ENCODE assay signal across 8 cellular contexts in the genomic region with DNA sequence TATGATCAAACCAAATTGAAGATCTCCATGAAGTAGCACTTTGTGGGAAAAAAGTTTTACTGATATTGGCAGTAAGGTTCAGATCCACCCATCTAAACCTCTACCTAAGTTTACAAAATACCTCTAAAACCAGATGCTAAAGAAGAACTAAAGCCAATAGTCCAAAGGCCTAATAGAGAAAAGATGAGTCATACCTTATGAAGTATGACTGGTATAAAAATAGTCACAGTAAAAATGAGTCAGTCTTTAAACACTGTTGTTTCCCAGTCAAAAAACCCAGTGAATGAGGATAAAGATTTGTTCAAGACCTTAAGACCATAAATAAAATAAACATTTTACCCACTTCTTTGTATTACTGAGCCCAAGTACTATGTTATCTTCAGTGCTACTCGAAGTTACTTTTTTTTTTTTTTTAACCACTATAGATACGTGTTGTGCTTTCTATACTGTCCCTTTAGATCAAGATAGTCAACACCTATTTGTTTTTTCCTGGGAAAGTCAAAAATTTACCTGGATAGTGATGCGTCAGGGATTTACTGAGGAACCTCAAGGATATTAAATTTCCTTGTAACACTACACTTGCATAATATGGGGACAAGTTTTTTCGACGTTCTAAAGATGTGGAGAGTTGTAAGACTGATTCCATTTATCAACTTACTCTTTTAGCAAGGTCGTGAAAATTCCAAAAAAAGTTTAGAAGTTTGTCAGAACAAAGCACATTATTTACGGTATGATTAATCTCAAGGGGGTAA.
DNase-seq lines count a peak whose midpoint lies in the region; ATAC-seq and TF ChIP-seq lines count a peak whose summit lies in the region.

No MANE protein-coding gene starts in this region.

- CTCF ChIA-PET in CD8-positive, alpha-beta memory T cell (lab: Charles Lee): no interaction called here

- DNase-seq in RWPE2 (ENCODE audit: low spot score) (no peak), skeletal muscle cell (ENCODE audit: low read depth) (peak; percentile 49), Ammon's horn (ENCODE audit: low spot score) (no peak), WERI-Rb-1 (no peak)
- DNase-seq in CD8-positive, alpha-beta memory T cell: no peak
- DNase-seq in activated effector memory CD4-positive, alpha-beta T cell treated with anti-CD3 and anti-CD28 coated beads, Interleukin-2, amount 50 U/mL, for 16 hours: no peak

- H3K4me3 Mint-ChIP-seq in CD8-positive, alpha-beta memory T cell: no peak overlapping the region

- ATAC-seq in GM18870 (IDR thresholded peaks at IDR 0.05; ENCODE audit: unreplicated experiment): peak; percentile 94
- ATAC-seq in HG02973 (IDR thresholded peaks at IDR 0.05; ENCODE audit: unreplicated experiment): peak; percentile 99
- ATAC-seq in RWPE2 (ENCODE audit: low read depth): peak; percentile 97

- H3K27me3 ChIP-seq in RWPE2 (ENCODE audit: insufficient read depth, poor library complexity, severe bottlenecking): no peaks in the 10 kb centered on the region
- H3K27me3 ChIP-seq in WERI-Rb-1 (ENCODE audit: insufficient read depth, low read depth, severe bottlenecking): peaks cover 33% of the 10 kb centered on the region
- H3K27me3 ChIP-seq in CD8-positive, alpha-beta memory T cell (ENCODE audit: insufficient read depth, low read length, poor library complexity, severe bottlenecking): no peaks in the 10 kb centered on the region

- no peaks in the 10 kb centered on the region for H3K9me3 ChIP-seq in RWPE2 (ENCODE audit: severe bottlenecking)
- H3K9me3 ChIP-seq in WERI-Rb-1 (ENCODE audit: severe bottlenecking): peaks cover 7% of the 10 kb centered on the region
- no peaks in the 10 kb centered on the region for H3K9me3 ChIP-seq in CD8-positive, alpha-beta memory T cell (ENCODE audit: low read length)

- H3K4me3 ChIP-seq in RWPE2 (ENCODE audit: severe bottlenecking) (no peak overlapping the region), skeletal muscle cell (ENCODE audit: low read depth, low read length) (no peak overlapping the region), WERI-Rb-1 (ENCODE audit: low read depth, low read length) (no peak overlapping the region)
- H3K4me3 ChIP-seq in CD8-positive, alpha-beta memory T cell (ENCODE audit: low read length): no peak overlapping the region

- H3K4me1 Mint-ChIP-seq in CD8-positive, alpha-beta memory T cell: no peaks in the 10 kb centered on the region

- peaks cover 1 to 38% of the 10 kb centered on the region in 2 donors for H3K27me3 Mint-ChIP-seq in CD8-positive, alpha-beta memory T cell

- no peak overlapping the region for H3K27ac Mint-ChIP-seq in CD8-positive, alpha-beta memory T cell

- POLR2A ChIA-PET in CD8-positive, alpha-beta memory T cell (lab: Charles Lee): no interaction called here

- H3K27ac ChIP-seq in RWPE2 (ENCODE audit: poor library complexity, severe bottlenecking): peak overlapping the region; percentile 36
- H3K27ac ChIP-seq in WERI-Rb-1: no peak overlapping the region
- H3K27ac ChIP-seq in CD8-positive, alpha-beta memory T cell (ENCODE audit: low read depth, low read length): no peak overlapping the region

- H3K36me3 ChIP-seq in RWPE2 (ENCODE audit: low read depth) (no peaks in the 10 kb centered on the region), WERI-Rb-1 (no peaks in the 10 kb centered on the region)
- H3K36me3 ChIP-seq in CD8-positive, alpha-beta memory T cell (ENCODE audit: insufficient read depth, low read length): no peaks in the 10 kb centered on the region

- peaks cover 0 to 2% (median 0%) of the 10 kb centered on the region in 5 donors for H3K9me3 Mint-ChIP-seq in CD8-positive, alpha-beta memory T cell

- H3K36me3 Mint-ChIP-seq in CD8-positive, alpha-beta memory T cell: no peaks in the 10 kb centered on the region

- H3K4me1 ChIP-seq in RWPE2 (ENCODE audit: insufficient read depth, poor library complexity, severe bottlenecking): peaks cover 14% of the 10 kb centered on the region
- H3K4me1 ChIP-seq in CD8-positive, alpha-beta memory T cell (ENCODE audit: insufficient read depth, low read length): no peaks in the 10 kb centered on the region

- TF ChIP-seq CTCF in RWPE2 (IDR thresholded peaks at IDR 0.05; ENCODE audit: poor library complexity, severe bottlenecking) (no peak), WERI-Rb-1 (IDR thresholded peaks at IDR 0.05; ENCODE audit: low read depth, low read length) (no peak)
